Comparison of ENCODE assay signal across 9 cellular contexts in the genomic region with DNA sequence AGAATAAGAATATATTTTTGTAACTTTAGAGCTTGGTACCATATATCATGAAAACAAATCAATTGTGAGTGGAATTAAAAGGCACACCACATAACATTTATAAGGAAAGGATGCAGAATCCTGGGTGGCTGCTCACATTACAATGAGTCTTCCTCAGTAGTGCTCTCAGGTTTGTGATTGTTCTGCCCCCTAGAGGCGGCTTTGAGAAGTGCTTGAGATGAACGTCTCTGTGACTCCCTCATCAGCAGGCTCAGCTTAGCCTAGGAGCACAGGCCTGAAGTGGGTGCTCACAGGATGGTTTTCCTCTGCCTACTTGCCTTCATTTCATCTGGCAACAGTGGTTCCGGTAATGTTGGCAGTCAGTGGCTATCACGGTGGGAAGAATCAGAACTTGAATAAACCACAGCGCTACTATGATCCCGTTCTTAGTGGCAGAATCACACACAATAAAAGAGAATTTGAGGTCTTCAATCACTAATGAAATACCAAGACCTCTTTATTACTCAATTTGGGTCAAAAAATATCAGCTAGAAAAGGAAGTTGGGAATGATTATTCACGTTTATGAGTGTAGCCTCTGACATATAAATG. TPM values are rescaled to one million over a fixed set of nuclear protein-coding genes. Genes with fewer than 3 reads are reported as not detected.
DNase-seq lines count a peak whose midpoint lies in the region; ATAC-seq and TF ChIP-seq lines count a peak whose summit lies in the region.
"Had no signal": no experiment of that assay in that cellular context is flagged by ENCODE, and none has a peak within 500 bp of the region (broad histone marks: within the 10 kb centered on the region; RNA-seq: fewer than 3 reads in every experiment).

No MANE protein-coding gene starts in this region.

- peak; percentile 82 for TF ChIP-seq CTCF in CD8-positive, alpha-beta T cell (IDR thresholded peaks at IDR 0.05)

- no peaks in the 10 kb centered on the region for H3K36me3 ChIP-seq in CD8-positive, alpha-beta T cell (ENCODE audit: insufficient read depth, low read length)
- H3K36me3 ChIP-seq in effector memory CD4-positive, alpha-beta T cell (ENCODE audit: control insufficient read depth, insufficient read depth, low read length) = no peaks in the 10 kb centered on the region
- H3K36me3 ChIP-seq in mesenchymal stem cell (ENCODE audit: control insufficient read depth in 1 of 2, insufficient read depth in 2 of 2, low read depth in 1 of 2, low read length in 2 of 2) = no peaks in the 10 kb centered on the region

- H3K4me3 ChIP-seq in CD8-positive, alpha-beta T cell (ENCODE audit: low read depth, low read length) = no peak overlapping the region
- H3K4me3 ChIP-seq in effector memory CD4-positive, alpha-beta T cell (ENCODE audit: insufficient read depth, low read depth, low read length, poor library complexity, severe bottlenecking) = no peak overlapping the region
- no peak overlapping the region for H3K4me3 ChIP-seq in mesenchymal stem cell (ENCODE audit: insufficient read depth in 1 of 2, low read depth in 1 of 2, low read length in 2 of 2)

- intact Hi-C loops in CD8-positive, alpha-beta T cell (cut with DNase I, micrococcal nuclease) = loop anchor here (1.0 kb wide), 1 partner anchor 166 kb away; no protein-coding TSS in a partner anchor

- no peak overlapping the region for H3K4me2 ChIP-seq in mesenchymal stem cell (ENCODE audit: low read length, poor library complexity, severe bottlenecking)

- no peak overlapping the region for H3K4ac ChIP-seq in mesenchymal stem cell (ENCODE audit: low read depth in 1 of 2, low read length in 2 of 2)

- peaks cover 3% of the 10 kb centered on the region for H3K27me3 ChIP-seq in CD8-positive, alpha-beta T cell (ENCODE audit: insufficient read depth, low read length)
- H3K27me3 ChIP-seq in effector memory CD4-positive, alpha-beta T cell (replicated peaks; ENCODE audit: control insufficient read depth, insufficient read depth, low read length, poor library complexity, severe bottlenecking) = peaks cover 7% of the 10 kb centered on the region
- peaks cover 6 to 8% of the 10 kb centered on the region in 2 experiments for H3K27me3 ChIP-seq in mesenchymal stem cell (ENCODE audit: control insufficient read depth in 1 of 2, insufficient read depth in 1 of 2, low read length in 2 of 2)

- no peaks in the 10 kb centered on the region for H3K36me3 Mint-ChIP-seq in CD8-positive, alpha-beta T cell
- H3K36me3 Mint-ChIP-seq: activated naive CD8-positive, alpha-beta T cell had no signal

- peaks cover 9% of the 10 kb centered on the region for H3K9me3 Mint-ChIP-seq in CD8-positive, alpha-beta T cell

- no peak overlapping the region for H3K23ac ChIP-seq in mesenchymal stem cell (ENCODE audit: low read length in 2 of 2)

- H4K8ac ChIP-seq in mesenchymal stem cell (ENCODE audit: low read length) = no peak overlapping the region

- no peak overlapping the region for H3K18ac ChIP-seq in mesenchymal stem cell (ENCODE audit: low read depth in 1 of 2, low read length in 2 of 2)

- no peak overlapping the region for H3K9ac ChIP-seq in mesenchymal stem cell (ENCODE audit: low read length)

- H2AFZ ChIP-seq in mesenchymal stem cell (ENCODE audit: low read depth, low read length) = no peak overlapping the region

- H2BK120ac ChIP-seq in mesenchymal stem cell (ENCODE audit: low read depth, low read length) = no peak overlapping the region

- no peak overlapping the region for H2BK5ac ChIP-seq in mesenchymal stem cell (ENCODE audit: low read depth, low read length, poor library complexity, severe bottlenecking)

- peaks cover 33% of the 10 kb centered on the region for H3K27me3 Mint-ChIP-seq in CD8-positive, alpha-beta T cell (ENCODE audit: low read depth)

- peaks cover 6% of the 10 kb centered on the region for H3K4me1 Mint-ChIP-seq in CD8-positive, alpha-beta T cell (ENCODE audit: low read depth)

- peak; percentile 40 to 70 (median 60) for DNase-seq in CD8-positive, alpha-beta T cell
- DNase-seq in NCI-H526 (lab: John Stamatoyannopoulos, UW) = peak; percentile 82 to 85
- peak; percentile 51 to 64 for DNase-seq in activated CD4-positive, alpha-beta T cell treated with anti-CD3 and anti-CD28 coated beads, Interleukin-2, amount 50 U/mL, for 4 hours
- peak in 2 of 3 donors; percentile 19 to 29 for DNase-seq in effector memory CD4-positive, alpha-beta T cell
- peak; percentile 79 for DNase-seq in mesenchymal stem cell
- DNase-seq in stimulated activated CD8-positive, alpha-beta memory T cell treated with anti-CD3 and anti-CD28 coated beads, Interleukin-2, amount 100 ng/mL, for 1 hour (ENCODE audit: low read depth in 2 of 2) = peak; percentile 38 to 46

- no peak overlapping the region for H2BK15ac ChIP-seq in mesenchymal stem cell (ENCODE audit: low read depth, poor library complexity, severe bottlenecking)

- H2AK5ac ChIP-seq in mesenchymal stem cell (ENCODE audit: low read length, severe bottlenecking) = no peak overlapping the region

- no peaks in the 10 kb centered on the region for H3K79me1 ChIP-seq in mesenchymal stem cell (replicated peaks; ENCODE audit: low read length, poor library complexity, severe bottlenecking)

- no peak overlapping the region for H3K27ac ChIP-seq in CD8-positive, alpha-beta T cell (ENCODE audit: low read depth, low read length)
- no peak overlapping the region for H3K27ac ChIP-seq in effector memory CD4-positive, alpha-beta T cell (ENCODE audit: insufficient read depth, low read length, poor library complexity, severe bottlenecking)
- H3K27ac ChIP-seq in mesenchymal stem cell (ENCODE audit: low read length, poor library complexity, severe bottlenecking) = no peak overlapping the region

- H4K91ac ChIP-seq in mesenchymal stem cell (ENCODE audit: low read length) = no peak overlapping the region

- H3K9me3 ChIP-seq in CD8-positive, alpha-beta T cell (ENCODE audit: low read length) = no peaks in the 10 kb centered on the region
- H3K9me3 ChIP-seq in effector memory CD4-positive, alpha-beta T cell (ENCODE audit: control insufficient read depth, low read length) = no peaks in the 10 kb centered on the region
- no peaks in the 10 kb centered on the region for H3K9me3 ChIP-seq in mesenchymal stem cell (ENCODE audit: control insufficient read depth, low read length)

- H2BK12ac ChIP-seq in mesenchymal stem cell (ENCODE audit: low read length in 2 of 2) = no peak overlapping the region

- CTCF ChIA-PET in CD8-positive, alpha-beta T cell (lab: Charles Lee) = interaction anchor here (0.9 to 2.1 kb wide), 13 partner anchors 8 to 169 kb away, joined by 3 to 13 read pairs (median 4); no protein-coding TSS in a partner anchor

- H3K4me1 ChIP-seq in CD8-positive, alpha-beta T cell (ENCODE audit: insufficient read depth, low read length) = no peaks in the 10 kb centered on the region
- no peaks in the 10 kb centered on the region for H3K4me1 ChIP-seq in effector memory CD4-positive, alpha-beta T cell (ENCODE audit: control insufficient read depth, insufficient read depth, low read length, poor library complexity, severe bottlenecking)
- no peaks in the 10 kb centered on the region for H3K4me1 ChIP-seq in mesenchymal stem cell (ENCODE audit: control insufficient read depth, insufficient read depth, low read depth, low read length)

- no peak overlapping the region for H3K27ac Mint-ChIP-seq in CD8-positive, alpha-beta T cell
- H3K27ac Mint-ChIP-seq: activated naive CD8-positive, alpha-beta T cell had no signal

- no peak overlapping the region for H3K4me3 Mint-ChIP-seq in CD8-positive, alpha-beta T cell
- H3K4me3 Mint-ChIP-seq: activated naive CD8-positive, alpha-beta T cell had no signal

- H3K14ac ChIP-seq in mesenchymal stem cell (ENCODE audit: low read length in 2 of 2) = no peak overlapping the region

- peak; percentile 64 for ATAC-seq in CD8-positive, alpha-beta T cell
- ATAC-seq in GM19372 (IDR thresholded peaks at IDR 0.05; ENCODE audit: low read depth, unreplicated experiment) (peak; percentile 70), HG03439 (IDR thresholded peaks at IDR 0.05; ENCODE audit: unreplicated experiment) (peak; percentile 96)

- WGBS in mesenchymal stem cell = 23% methylated on average over 6 of the region's 7 CpGs

- POLR2A ChIA-PET in CD8-positive, alpha-beta T cell (lab: Charles Lee) = no interaction called here

RNA-seq across cellular contexts. Expression of gene B4GALT6, which starts 38.1 kb away (rescaled TPM):
- total RNA-seq in CD8-positive, alpha-beta T cell = under 1 TPM in 1 of 2 experiments, not detected in 1; 0.35 TPM
- 8.3 TPM for polyA plus RNA-seq in mesenchymal stem cell (2013, experiment 1 of 2)
- polyA plus RNA-seq in mesenchymal stem cell (2013, experiment 2 of 2) = 9.6 TPM

RNA-seq across cellular contexts. Expression of gene SLC25A52, which starts 38.2 kb away (rescaled TPM):
- not detected for total RNA-seq in CD8-positive, alpha-beta T cell
- polyA plus RNA-seq in mesenchymal stem cell (2013, experiment 1 of 2) = not detected
- not detected for polyA plus RNA-seq in mesenchymal stem cell (2013, experiment 2 of 2)

Comparison
In these comparisons a context has a peak if more than half of its experiments do, and no peak if none do; other contexts are left out.
1. DNase-seq: peak in every context shown above with its lines; median percentile 84 in NCI-H526; 79 in mesenchymal stem cell; 60 in CD8-positive, alpha-beta T cell; 58 in activated CD4-positive, alpha-beta T cell treated with anti-CD3 and anti-CD28 coated beads, Interleukin-2, amount 50 U/mL, for 4 hours; 42 in stimulated activated CD8-positive, alpha-beta memory T cell treated with anti-CD3 and anti-CD28 coated beads, Interleukin-2, amount 100 ng/mL, for 1 hour; 24 in effector memory CD4-positive, alpha-beta T cell.